In the genomic region with DNA sequence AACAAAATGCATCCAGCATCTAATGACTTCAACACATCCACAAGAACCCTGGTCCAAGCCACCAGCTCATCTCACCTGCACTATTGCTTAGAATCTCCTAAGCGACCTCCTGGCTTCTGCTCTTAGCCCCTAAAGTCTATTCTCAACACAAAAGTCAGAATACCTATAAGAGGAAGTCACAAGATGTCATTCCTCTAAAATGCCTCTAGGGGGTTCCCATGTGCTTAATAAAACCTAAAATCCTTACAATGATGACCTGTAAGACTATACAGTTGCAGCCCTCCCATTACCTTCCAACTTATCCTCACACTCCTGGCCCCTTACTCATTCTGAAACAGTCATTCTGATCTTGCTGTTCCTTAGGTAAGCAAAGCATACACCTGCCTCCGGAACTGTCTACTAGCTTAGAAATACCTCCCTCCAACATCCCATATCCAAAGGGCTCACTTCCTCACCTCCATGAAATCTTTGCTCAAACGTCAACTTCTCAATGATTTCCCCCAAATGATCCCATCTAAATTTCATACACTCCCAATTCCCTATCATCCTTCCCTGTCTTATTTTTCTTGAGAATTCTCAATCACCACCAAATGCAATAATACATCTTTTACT, we compare ENCODE assay signal across 8 cellular contexts. TPM values are rescaled to one million over a fixed set of nuclear protein-coding genes. Genes with fewer than 3 reads are reported as not detected.
DNase-seq lines count a peak whose midpoint lies in the region; ATAC-seq lines count a peak whose summit lies in the region.

No MANE protein-coding gene starts in this region.

- intact Hi-C loops in naive thymus-derived CD4-positive, alpha-beta T cell (cut with micrococcal nuclease): loop anchor here (1.0 to 5.0 kb wide), 6 partner anchors 11 to 449 kb away; a partner anchor contains a TSS
- intact Hi-C loops in head of caudate nucleus (cut with DNase I): no loop called here
- intact Hi-C loops in activated T-helper 2 cell treated with anti-CD3 and anti-CD28 coated beads, Interferon-gamma antibody, Interleukin-2, Interleukin-4, amounts not matched to agents 10 μg/mL and 5 μg/mL and 100 μg/mL, durations not matched to agents 14 hours and 24 hours and 36 hours (cut with micrococcal nuclease): loop anchor here (2.0 kb wide), 1 partner anchor 126 kb away; no protein-coding TSS in a partner anchor

- H3K4me1 ChIP-seq in naive thymus-derived CD4-positive, alpha-beta T cell (ENCODE audit: control insufficient read depth in 2 of 2, insufficient read depth in 2 of 2, low read length in 2 of 2): no peaks in the 10 kb centered on the region

- peaks cover 34 to 47% of the 10 kb centered on the region in 2 donors for H3K27me3 Mint-ChIP-seq in effector memory CD8-positive, alpha-beta T cell
- H3K27me3 Mint-ChIP-seq in naive thymus-derived CD4-positive, alpha-beta T cell: peaks cover 0 to 35% (median 4%) of the 10 kb centered on the region in 5 donors
- peaks cover 24% of the 10 kb centered on the region for H3K27me3 Mint-ChIP-seq in activated T-helper 2 cell treated with anti-CD3 and anti-CD28 coated beads, Interferon-gamma antibody, Interleukin-2, Interleukin-4, amounts not matched to agents 10 μg/mL and 5 μg/mL and 100 μg/mL, durations not matched to agents 14 hours and 24 hours and 36 hours (ENCODE audit: low read depth)

- H3K27ac Mint-ChIP-seq in effector memory CD8-positive, alpha-beta T cell: no peak overlapping the region
- H3K27ac Mint-ChIP-seq in naive thymus-derived CD4-positive, alpha-beta T cell: no peak overlapping the region
- H3K27ac Mint-ChIP-seq in activated T-helper 2 cell treated with anti-CD3 and anti-CD28 coated beads, Interferon-gamma antibody, Interleukin-2, Interleukin-4, amounts not matched to agents 10 μg/mL and 5 μg/mL and 100 μg/mL, durations not matched to agents 14 hours and 24 hours and 36 hours: no peak overlapping the region

- no peak overlapping the region for H3K4me3 ChIP-seq in naive thymus-derived CD4-positive, alpha-beta T cell (ENCODE audit: low read length)

- H3K4me3 Mint-ChIP-seq in effector memory CD8-positive, alpha-beta T cell: no peak overlapping the region
- H3K4me3 Mint-ChIP-seq in naive thymus-derived CD4-positive, alpha-beta T cell: no peak overlapping the region
- H3K4me3 Mint-ChIP-seq in activated T-helper 2 cell treated with anti-CD3 and anti-CD28 coated beads, Interferon-gamma antibody, Interleukin-2, Interleukin-4, amounts not matched to agents 10 μg/mL and 5 μg/mL and 100 μg/mL, durations not matched to agents 14 hours and 24 hours and 36 hours (ENCODE audit: low read depth): no peak overlapping the region

- no peaks in the 10 kb centered on the region for H3K36me3 ChIP-seq in naive thymus-derived CD4-positive, alpha-beta T cell (ENCODE audit: control insufficient read depth in 2 of 3, insufficient read depth in 3 of 3, low read length in 3 of 3)

- H3K9me3 ChIP-seq in naive thymus-derived CD4-positive, alpha-beta T cell (ENCODE audit: control insufficient read depth in 2 of 3, low read length in 3 of 3): no peaks in the 10 kb centered on the region

- ATAC-seq in HG03442 (IDR thresholded peaks at IDR 0.05; ENCODE audit: unreplicated experiment): peak; percentile 89
- peak; percentile 75 for ATAC-seq in effector memory CD8-positive, alpha-beta T cell (replicated peaks)
- ATAC-seq in naive thymus-derived CD4-positive, alpha-beta T cell: peak; percentile 83

- H3K4me1 Mint-ChIP-seq in effector memory CD8-positive, alpha-beta T cell (ENCODE audit: low read depth in 2 of 2): no peaks in the 10 kb centered on the region
- peaks cover 0 to 7% (median 4%) of the 10 kb centered on the region in 7 donors for H3K4me1 Mint-ChIP-seq in naive thymus-derived CD4-positive, alpha-beta T cell
- H3K4me1 Mint-ChIP-seq in activated T-helper 2 cell treated with anti-CD3 and anti-CD28 coated beads, Interferon-gamma antibody, Interleukin-2, Interleukin-4, amounts not matched to agents 10 μg/mL and 5 μg/mL and 100 μg/mL, durations not matched to agents 14 hours and 24 hours and 36 hours (ENCODE audit: low read depth): no peaks in the 10 kb centered on the region

- no peaks in the 10 kb centered on the region for H3K27me3 ChIP-seq in naive thymus-derived CD4-positive, alpha-beta T cell (ENCODE audit: control insufficient read depth in 2 of 2, insufficient read depth in 2 of 2, low read length in 2 of 2)

- no peaks in the 10 kb centered on the region for H3K36me3 Mint-ChIP-seq in effector memory CD8-positive, alpha-beta T cell (ENCODE audit: insufficient read depth)
- no peaks in the 10 kb centered on the region for H3K36me3 Mint-ChIP-seq in naive thymus-derived CD4-positive, alpha-beta T cell
- no peaks in the 10 kb centered on the region for H3K36me3 Mint-ChIP-seq in activated T-helper 2 cell treated with anti-CD3 and anti-CD28 coated beads, Interferon-gamma antibody, Interleukin-2, Interleukin-4, amounts not matched to agents 10 μg/mL and 5 μg/mL and 100 μg/mL, durations not matched to agents 14 hours and 24 hours and 36 hours (ENCODE audit: low read depth)

- CTCF ChIA-PET in naive thymus-derived CD4-positive, alpha-beta T cell (lab: Charles Lee): interaction anchor here (0.7 to 1.4 kb wide), 6 partner anchors 26 to 237 kb away, joined by 3 to 8 read pairs (median 4); no protein-coding TSS in a partner anchor

- DNase-seq in DMS153 (lab: John Stamatoyannopoulos, UW) (peak; percentile 27), GM19238 (ENCODE audit: insufficient read length, low spot score) (peak; percentile 30), OCI-M1 (lab: John Stamatoyannopoulos, UW) (peak; percentile 79), head of caudate nucleus (no peak)
- DNase-seq in effector memory CD8-positive, alpha-beta T cell: peak in 1 of 3 experiments; percentile 3
- peak in 6 of 9 donors; percentile 16 to 49 (median 38) for DNase-seq in naive thymus-derived CD4-positive, alpha-beta T cell
- no peak for DNase-seq in activated T-helper 2 cell treated with anti-CD3 and anti-CD28 coated beads, Interferon-gamma antibody, Interleukin-2, Interleukin-4, amounts not matched to agents 10 μg/mL and 5 μg/mL and 100 μg/mL, durations not matched to agents 14 hours and 24 hours and 36 hours (ENCODE audit: low spot score)

- no peak overlapping the region for H3K27ac ChIP-seq in naive thymus-derived CD4-positive, alpha-beta T cell (ENCODE audit: low read depth, low read length)

- POLR2A ChIA-PET in naive thymus-derived CD4-positive, alpha-beta T cell (lab: Charles Lee): interaction anchor here (0.7 kb wide), 1 partner anchor 106 kb away, joined by 5 read pairs; no protein-coding TSS in a partner anchor

- H3K9me3 Mint-ChIP-seq in effector memory CD8-positive, alpha-beta T cell: no peaks in the 10 kb centered on the region
- H3K9me3 Mint-ChIP-seq in naive thymus-derived CD4-positive, alpha-beta T cell: no peaks in the 10 kb centered on the region
- H3K9me3 Mint-ChIP-seq in activated T-helper 2 cell treated with anti-CD3 and anti-CD28 coated beads, Interferon-gamma antibody, Interleukin-2, Interleukin-4, amounts not matched to agents 10 μg/mL and 5 μg/mL and 100 μg/mL, durations not matched to agents 14 hours and 24 hours and 36 hours: no peaks in the 10 kb centered on the region

RNA-seq across cellular contexts. Expression of a gene that starts 10.0 kb away (rescaled TPM):
- 1 to 10 TPM in 4 of 5 experiments, under 1 TPM in 1; 0.48 to 1.4 (median 1.3) TPM for total RNA-seq in naive thymus-derived CD4-positive, alpha-beta T cell
- under 1 TPM; 0.18 to 0.23 TPM for polyA plus RNA-seq in naive thymus-derived CD4-positive, alpha-beta T cell
- total RNA-seq in activated T-helper 2 cell treated with anti-CD3 and anti-CD28 coated beads, Interferon-gamma antibody, Interleukin-2, Interleukin-4, amounts not matched to agents 10 μg/mL and 5 μg/mL and 100 μg/mL, durations not matched to agents 14 hours and 24 hours and 36 hours: 0.91 and 1.6 TPM in 2 replicates

RNA-seq across cellular contexts. Expression of a gene that starts 11.0 kb away (rescaled TPM):
- total RNA-seq in naive thymus-derived CD4-positive, alpha-beta T cell: 10 to 100 TPM; 29.3 to 45.6 (median 38.3) TPM
- 10 to 100 TPM; 22.6 to 31.5 TPM for polyA plus RNA-seq in naive thymus-derived CD4-positive, alpha-beta T cell
- 21.5 and 21.9 TPM in 2 replicates for total RNA-seq in activated T-helper 2 cell treated with anti-CD3 and anti-CD28 coated beads, Interferon-gamma antibody, Interleukin-2, Interleukin-4, amounts not matched to agents 10 μg/mL and 5 μg/mL and 100 μg/mL, durations not matched to agents 14 hours and 24 hours and 36 hours

RNA-seq across cellular contexts. Expression of a gene that starts 23.3 kb away (rescaled TPM):
- total RNA-seq in naive thymus-derived CD4-positive, alpha-beta T cell: 10 to 100 TPM in 3 of 5 experiments, 1 to 10 TPM in 2; 4.2 to 17.2 (median 12.9) TPM
- 1 to 10 TPM; 2.0 to 3.5 TPM for polyA plus RNA-seq in naive thymus-derived CD4-positive, alpha-beta T cell
- 9.7 and 11.0 TPM in 2 replicates for total RNA-seq in activated T-helper 2 cell treated with anti-CD3 and anti-CD28 coated beads, Interferon-gamma antibody, Interleukin-2, Interleukin-4, amounts not matched to agents 10 μg/mL and 5 μg/mL and 100 μg/mL, durations not matched to agents 14 hours and 24 hours and 36 hours

Comparison
In these comparisons a context has a peak if more than half of its experiments do, and no peak if none do; other contexts are left out.
1. DNase-seq: peak in DMS153 (single experiment), GM19238 (single experiment), OCI-M1 (single experiment) and naive thymus-derived CD4-positive, alpha-beta T cell (6 of 9); none in head of caudate nucleus (0 of 42) and activated T-helper 2 cell treated with anti-CD3 and anti-CD28 coated beads, Interferon-gamma antibody, Interleukin-2, Interleukin-4, amounts not matched to agents 10 μg/mL and 5 μg/mL and 100 μg/mL, durations not matched to agents 14 hours and 24 hours and 36 hours (single experiment).
2. Peak in every context shown above with its lines, with median percentiles within 50 percentile points of each other: ATAC-seq.